18 cellular contexts compared by ENCODE assay signal in genomic region chr9:126335837-126336236, GRCh38. TPM values are rescaled to one million over a fixed set of nuclear protein-coding genes. Genes with fewer than 3 reads are reported as not detected.
DNase-seq lines count a peak whose midpoint lies in the region; ATAC-seq and TF ChIP-seq lines count a peak whose summit lies in the region.
"Had no signal": no experiment of that assay in that cellular context is flagged by ENCODE, and none has a peak within 500 bp of the region (broad histone marks: within the 10 kb centered on the region; RNA-seq: fewer than 3 reads in every experiment).

No MANE protein-coding gene starts in this region.

- no peak overlapping the region for H3K27ac Mint-ChIP-seq in WTC11

- H3K27me3 Mint-ChIP-seq in WTC11 (ENCODE audit: low read depth): no peaks in the 10 kb centered on the region
- H3K27me3 Mint-ChIP-seq: central memory CD8-positive, alpha-beta T cell had no signal

- POLR2A ChIA-PET in WTC11 (lab: Charles Lee): interaction anchor here (1.7 kb wide), 1 partner anchor 12 kb away, joined by 4 read pairs; no protein-coding TSS in a partner anchor

- peaks cover 0 to 2% of the 10 kb centered on the region in 2 donors for H3K36me3 ChIP-seq in lung (ENCODE audit: control insufficient read depth in 2 of 2, insufficient read depth in 2 of 2, low read length in 2 of 2)
- peaks cover 4% of the 10 kb centered on the region in 2 donors for H3K36me3 ChIP-seq in stomach smooth muscle (ENCODE audit: control insufficient read depth in 2 of 2, insufficient read depth in 2 of 2, low read length in 2 of 2)
- H3K36me3 ChIP-seq: BLaER1 had no signal

- H3K4me1 Mint-ChIP-seq in WTC11: peaks cover 31% of the 10 kb centered on the region

- DNase-seq in WTC11 (ENCODE audit: low spot score) (no peak), dorsolateral prefrontal cortex (peak in 1 of 10 donors; percentile 58), lung (ENCODE audit: low spot score) (no peak)
- DNase-seq: activated CD4-positive, alpha-beta T cell treated with anti-CD3 and anti-CD28 coated beads, Interleukin-2, amount 50 U/mL, for 48 hours; activated T-cell treated with anti-CD3 and anti-CD28 coated beads, Interleukin-2, amount 50 U/mL, for 4 hours; DND-41; KG1; NCI-H1105; stimulated activated CD4-positive, alpha-beta T cell treated with anti-CD3 and anti-CD28 coated beads, Interleukin-4, amount 100 ng/mL, for 4 hours; SW 1271; tibial artery had no signal

- H3K9ac ChIP-seq in stomach smooth muscle (ENCODE audit: low read length in 2 of 2): no peak overlapping the region
- H3K9ac ChIP-seq: BLaER1 had no signal

- intact Hi-C loops in dorsolateral prefrontal cortex (cut with DNase I): loop anchor here in 1 of 2 donors (5.0 kb wide), 2 partner anchors 34 to 41 kb away; no protein-coding TSS in a partner anchor

- 0 out of 2 replicates have a peak, but pooled peaks cover 2% of the 10 kb centered on the region for H3K36me3 Mint-ChIP-seq in WTC11

- TF ChIP-seq CTCF in WTC11 (IDR thresholded peaks at IDR 0.05): no peak
- peak in 7 of 56 donors; percentile 8 to 23 (median 18) for TF ChIP-seq CTCF in dorsolateral prefrontal cortex (IDR thresholded peaks at IDR 0.05 in 54 of 56, conservative IDR thresholded peaks at IDR 0.05 in 2 of 56; ENCODE audit: low read depth in 1 of 56, partially characterized antibody in 56 of 56)
- no peak for TF ChIP-seq CTCF in lung (IDR thresholded peaks at IDR 0.05; ENCODE audit: control extremely low read depth, extremely low read depth)

- no peak overlapping the region for H3K4me3 Mint-ChIP-seq in WTC11
- H3K4me3 Mint-ChIP-seq: activated T-cell treated with anti-CD3 and anti-CD28 coated beads, Interleukin-2, amount 50 U/mL, for 4 hours; central memory CD8-positive, alpha-beta T cell had no signal

- H3K4me3 ChIP-seq in dorsolateral prefrontal cortex (peak overlapping the region in 10 of 59 donors; percentile 3 to 30 (median 9)), lung (peak overlapping the region; percentile 9), stomach smooth muscle (ENCODE audit: low read length in 2 of 2) (peak overlapping the region in 1 of 2 donors; percentile 40)
- H3K4me3 ChIP-seq: BLaER1, skin epidermis, tibial artery had no signal

- H3K9me3 Mint-ChIP-seq in WTC11: no peaks in the 10 kb centered on the region
- H3K9me3 Mint-ChIP-seq: activated T-cell treated with anti-CD3 and anti-CD28 coated beads, Interleukin-2, amount 50 U/mL, for 4 hours; central memory CD8-positive, alpha-beta T cell had no signal

- H3K9me3 ChIP-seq in lung (ENCODE audit: control insufficient read depth in 2 of 2, insufficient read depth in 1 of 2, low read length in 1 of 2): no peaks in the 10 kb centered on the region
- no peaks in the 10 kb centered on the region for H3K9me3 ChIP-seq in stomach smooth muscle (ENCODE audit: control insufficient read depth in 2 of 2, low read length in 2 of 2)
- H3K9me3 ChIP-seq: BLaER1, tibial artery had no signal

- H3K4me1 ChIP-seq in lung (ENCODE audit: control insufficient read depth in 2 of 2, insufficient read depth in 2 of 2, low read length in 2 of 2) (peaks cover 13 to 22% of the 10 kb centered on the region in 2 donors), stomach smooth muscle (ENCODE audit: control insufficient read depth, insufficient read depth, low read length) (peaks cover 30% of the 10 kb centered on the region)

- H3K27ac ChIP-seq in dorsolateral prefrontal cortex (peak overlapping the region in 58 of 59 donors; percentile 24 to 99 (median 94)), lung (ENCODE audit: low read depth in 1 of 2, low read length in 1 of 2) (peak overlapping the region in 1 of 2 donors; percentile 90), stomach smooth muscle (ENCODE audit: low read length) (peak overlapping the region; percentile 46)
- H3K27ac ChIP-seq: BLaER1 had no signal

- ATAC-seq in WTC11 (peak; percentile 36), lung (ENCODE audit: insufficient read depth, low FRiP score) (no peak), GM21367 (IDR thresholded peaks at IDR 0.05; ENCODE audit: unreplicated experiment) (no peak), GM21390 (IDR thresholded peaks at IDR 0.05; ENCODE audit: unreplicated experiment) (no peak), HG03095 (IDR thresholded peaks at IDR 0.05; ENCODE audit: unreplicated experiment) (no peak)
- ATAC-seq: activated T-cell treated with anti-CD3 and anti-CD28 coated beads, Interleukin-2, amount 50 U/mL, for 4 hours had no signal

- 46 to 67% methylated on average over 10 of the region's 10 CpGs for WGBS in lung, 2 donors

- CTCF ChIA-PET in WTC11 (lab: Charles Lee): interaction anchor here (0.7 to 2.3 kb wide), 11 partner anchors 9 to 164 kb away, joined by 3 to 14 read pairs (median 4); partner anchors contain the start of gene MVB12B

- H3K27me3 ChIP-seq in dorsolateral prefrontal cortex: no peaks in the 10 kb centered on the region
- H3K27me3 ChIP-seq in lung (ENCODE audit: control insufficient read depth, insufficient read depth): no peaks in the 10 kb centered on the region
- no peaks in the 10 kb centered on the region for H3K27me3 ChIP-seq in stomach smooth muscle (ENCODE audit: control insufficient read depth in 1 of 2, insufficient read depth in 2 of 2, low read length in 2 of 2)
- H3K27me3 ChIP-seq: BLaER1, tibial artery had no signal

TF ChIP-seq in WTC11, 78 proteins besides CTCF, POLR2A, EP300 and RAD21:
- TF ChIP-seq ZNF219 (CRISPR knock-in tag; IDR thresholded peaks at IDR 0.05; ENCODE audit: borderline replicate concordance): no peak
- no peak for TF ChIP-seq PRDM15 (CRISPR knock-in tag; IDR thresholded peaks at IDR 0.05)
- TF ChIP-seq CDX4 (CRISPR knock-in tag; IDR thresholded peaks at IDR 0.05; ENCODE audit: borderline replicate concordance): no peak
- TF ChIP-seq TEAD1 (CRISPR knock-in tag; IDR thresholded peaks at IDR 0.05): no peak
- TF ChIP-seq PRRX2 (CRISPR knock-in tag; IDR thresholded peaks at IDR 0.05): no peak
- no peak for TF ChIP-seq NFYB (CRISPR knock-in tag; conservative IDR thresholded peaks at IDR 0.05; ENCODE audit: low read depth)
TF ChIP-seq in WTC11: peak in this region for 0.

RNA-seq across cellular contexts. Expression of gene MVB12B, which starts 9.2 kb away (rescaled TPM):
- total RNA-seq in WTC11 (2021) (4.9 to 5.7 TPM (median 5.5 TPM) in 3 replicates), dorsolateral prefrontal cortex (100 to 1,000 TPM in 23 of 120 experiments, 10 to 100 TPM in 97; 43.4 to 233 (median 75.7) TPM), lung (10 to 100 TPM; 20.7 to 33.6 TPM)
- polyA plus RNA-seq in lung: 10 to 100 TPM in 1 of 2 donors, 1 to 10 TPM in 1; 9.5 to 12.4 TPM
